ENCODE assay signal across 1 cellular context in the genomic region with DNA sequence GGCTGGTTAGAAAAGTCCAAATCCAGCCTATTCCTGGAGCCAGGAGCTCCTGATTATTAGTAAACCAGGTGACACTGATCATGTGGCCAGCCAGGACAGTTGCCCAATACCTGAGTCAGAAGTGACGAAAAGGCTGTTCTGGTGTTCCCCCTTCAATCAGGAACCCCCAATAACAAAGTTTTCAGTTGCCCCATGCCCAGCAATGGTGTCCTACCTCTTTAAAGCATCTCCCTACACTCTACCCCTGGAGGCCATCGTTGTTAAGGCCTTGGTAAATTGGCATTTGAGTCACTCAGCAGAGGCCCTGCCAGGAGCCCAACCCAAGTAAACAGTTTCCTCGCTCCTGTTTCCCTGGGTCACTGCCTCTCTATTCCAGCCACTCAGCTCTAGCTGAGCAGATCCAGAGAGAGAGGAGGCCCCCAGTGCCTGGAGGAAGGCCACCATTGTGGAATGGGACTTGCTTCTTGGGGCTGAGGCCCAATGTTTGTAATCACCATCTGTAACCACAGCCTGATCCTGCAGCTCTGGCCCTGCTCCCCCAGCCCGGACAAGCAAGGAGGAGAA.
A peak's percentile ranks its signal among the peaks of the same experiment; 100 is the strongest.
TF ChIP-seq lines count a peak whose summit lies in the region.

No MANE protein-coding gene starts in this region.

TF ChIP-seq in liver, 16 proteins besides CTCF, POLR2A, EP300 and RAD21 (continued from another document):
- TF ChIP-seq, protein P1, sequence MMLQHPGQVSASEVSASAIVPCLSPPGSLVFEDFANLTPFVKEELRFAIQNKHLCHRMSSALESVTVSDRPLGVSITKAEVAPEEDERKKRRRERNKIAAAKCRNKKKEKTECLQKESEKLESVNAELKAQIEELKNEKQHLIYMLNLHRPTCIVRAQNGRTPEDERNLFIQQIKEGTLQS (IDR thresholded peaks at IDR 0.05) = peak; percentile 34
- no peak for TF ChIP-seq EGR1 (IDR thresholded peaks at IDR 0.05; ENCODE audit: low read depth in 2 of 2)
- TF ChIP-seq, protein P2, sequence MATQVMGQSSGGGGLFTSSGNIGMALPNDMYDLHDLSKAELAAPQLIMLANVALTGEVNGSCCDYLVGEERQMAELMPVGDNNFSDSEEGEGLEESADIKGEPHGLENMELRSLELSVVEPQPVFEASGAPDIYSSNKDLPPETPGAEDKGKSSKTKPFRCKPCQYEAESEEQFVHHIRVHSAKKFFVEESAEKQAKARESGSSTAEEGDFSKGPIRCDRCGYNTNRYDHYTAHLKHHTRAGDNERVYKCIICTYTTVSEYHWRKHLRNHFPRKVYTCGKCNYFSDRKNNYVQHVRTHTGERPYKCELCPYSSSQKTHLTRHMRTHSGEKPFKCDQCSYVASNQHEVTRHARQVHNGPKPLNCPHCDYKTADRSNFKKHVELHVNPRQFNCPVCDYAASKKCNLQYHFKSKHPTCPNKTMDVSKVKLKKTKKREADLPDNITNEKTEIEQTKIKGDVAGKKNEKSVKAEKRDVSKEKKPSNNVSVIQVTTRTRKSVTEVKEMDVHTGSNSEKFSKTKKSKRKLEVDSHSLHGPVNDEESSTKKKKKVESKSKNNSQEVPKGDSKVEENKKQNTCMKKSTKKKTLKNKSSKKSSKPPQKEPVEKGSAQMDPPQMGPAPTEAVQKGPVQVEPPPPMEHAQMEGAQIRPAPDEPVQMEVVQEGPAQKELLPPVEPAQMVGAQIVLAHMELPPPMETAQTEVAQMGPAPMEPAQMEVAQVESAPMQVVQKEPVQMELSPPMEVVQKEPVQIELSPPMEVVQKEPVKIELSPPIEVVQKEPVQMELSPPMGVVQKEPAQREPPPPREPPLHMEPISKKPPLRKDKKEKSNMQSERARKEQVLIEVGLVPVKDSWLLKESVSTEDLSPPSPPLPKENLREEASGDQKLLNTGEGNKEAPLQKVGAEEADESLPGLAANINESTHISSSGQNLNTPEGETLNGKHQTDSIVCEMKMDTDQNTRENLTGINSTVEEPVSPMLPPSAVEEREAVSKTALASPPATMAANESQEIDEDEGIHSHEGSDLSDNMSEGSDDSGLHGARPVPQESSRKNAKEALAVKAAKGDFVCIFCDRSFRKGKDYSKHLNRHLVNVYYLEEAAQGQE (IDR thresholded peaks at IDR 0.05) = no peak
